In the genomic region with DNA sequence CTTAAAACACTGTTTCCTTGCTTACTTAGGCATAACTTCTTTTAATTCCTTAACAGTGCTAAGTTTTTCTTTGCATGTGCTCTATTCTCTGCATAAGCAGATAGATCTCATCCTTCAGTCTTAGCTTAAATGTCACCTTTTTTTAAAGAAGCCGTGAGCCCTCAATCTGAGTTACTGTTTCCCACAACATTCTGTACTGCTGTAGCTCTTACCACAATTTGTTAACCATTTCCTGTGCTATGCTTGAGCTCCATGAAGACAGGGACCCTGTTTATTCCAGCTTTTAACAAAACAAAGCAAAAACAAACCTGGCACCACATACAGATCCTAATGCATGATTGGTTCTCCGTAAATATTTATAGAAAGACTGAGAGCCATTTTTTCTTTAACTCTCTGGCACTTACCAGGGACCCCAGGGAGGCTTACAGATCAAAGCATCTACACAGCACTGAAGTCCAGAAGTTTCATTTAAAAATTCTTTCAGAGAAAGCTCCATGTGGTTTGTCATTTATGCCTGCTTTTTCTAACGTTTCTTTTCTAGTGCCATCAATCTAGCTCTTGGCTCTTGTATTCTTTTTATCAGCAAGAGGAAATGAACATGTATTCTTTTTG, we compare ENCODE assay signal across 2 cellular contexts.
TF ChIP-seq lines count a peak whose summit lies in the region.

No MANE protein-coding gene starts in this region.

TF ChIP-seq in IMR-90, 13 proteins besides CTCF, POLR2A, EP300 and RAD21:
- TF ChIP-seq RFX5 (IDR thresholded peaks at IDR 0.05; ENCODE audit: low read depth, low read length) (no peak), MAZ (IDR thresholded peaks at IDR 0.05; ENCODE audit: borderline replicate concordance, low read depth, low read length) (no peak), NFE2L2 (IDR thresholded peaks at IDR 0.05; ENCODE audit: low read depth, low read length) (no peak), CHD1 (IDR thresholded peaks at IDR 0.05; ENCODE audit: low read depth, low read length) (no peak), BHLHE40 (IDR thresholded peaks at IDR 0.05; ENCODE audit: low read depth, low read length) (no peak)
TF ChIP-seq in IMR-90: peak in this region for 0.

TF ChIP-seq in WTC11, 78 proteins besides CTCF, POLR2A, EP300 and RAD21:
- TF ChIP-seq NR3C1 (CRISPR knock-in tag; conservative IDR thresholded peaks at IDR 0.05; ENCODE audit: low read depth) (no peak), TEAD1 (CRISPR knock-in tag; IDR thresholded peaks at IDR 0.05) (no peak), NFE2L1 (CRISPR knock-in tag; IDR thresholded peaks at IDR 0.05) (no peak), NR2C2 (CRISPR knock-in tag; IDR thresholded peaks at IDR 0.05) (no peak)
- TF ChIP-seq, protein P1, sequence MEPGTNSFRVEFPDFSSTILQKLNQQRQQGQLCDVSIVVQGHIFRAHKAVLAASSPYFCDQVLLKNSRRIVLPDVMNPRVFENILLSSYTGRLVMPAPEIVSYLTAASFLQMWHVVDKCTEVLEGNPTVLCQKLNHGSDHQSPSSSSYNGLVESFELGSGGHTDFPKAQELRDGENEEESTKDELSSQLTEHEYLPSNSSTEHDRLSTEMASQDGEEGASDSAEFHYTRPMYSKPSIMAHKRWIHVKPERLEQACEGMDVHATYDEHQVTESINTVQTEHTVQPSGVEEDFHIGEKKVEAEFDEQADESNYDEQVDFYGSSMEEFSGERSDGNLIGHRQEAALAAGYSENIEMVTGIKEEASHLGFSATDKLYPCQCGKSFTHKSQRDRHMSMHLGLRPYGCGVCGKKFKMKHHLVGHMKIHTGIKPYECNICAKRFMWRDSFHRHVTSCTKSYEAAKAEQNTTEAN (CRISPR knock-in tag; IDR thresholded peaks at IDR 0.05): no peak
